Comparison of ENCODE assay signal across 1 cellular context in genomic region chr12:45727301-45727993, GRCh38.
TF ChIP-seq lines count a peak whose summit lies in the region.

No MANE protein-coding gene starts in this region.

TF ChIP-seq in HepG2, 621 proteins besides CTCF, POLR2A, EP300 and RAD21 (continued from another document):
- no peak for TF ChIP-seq ZBTB40 (IDR thresholded peaks at IDR 0.05)
- peak; percentile 86 for TF ChIP-seq ZBTB40 (CRISPR knock-in tag; IDR thresholded peaks at IDR 0.05)
- no peak for TF ChIP-seq TRIM22 (IDR thresholded peaks at IDR 0.05)
- no peak for TF ChIP-seq MYPOP (CRISPR knock-in tag; IDR thresholded peaks at IDR 0.05)
- TF ChIP-seq SAFB2 (CRISPR knock-in tag; IDR thresholded peaks at IDR 0.05; ENCODE audit: borderline replicate concordance, low read depth) = no peak; the same call in 1 of the 2 replicates
- no peak for TF ChIP-seq STAG1 (CRISPR knock-in tag; IDR thresholded peaks at IDR 0.05)
- TF ChIP-seq ZNF343 (CRISPR knock-in tag; IDR thresholded peaks at IDR 0.05) = no peak; the same call in 1 of the 2 replicates
- TF ChIP-seq MATR3 (CRISPR knock-in tag; IDR thresholded peaks at IDR 0.05) = no peak
- TF ChIP-seq ZNF879 (CRISPR knock-in tag; IDR thresholded peaks at IDR 0.05) = 0 out of 2 replicates have a peak, but pooled peaks have one; percentile 10
- peak; percentile 68; the same call in 1 of the 2 replicates for TF ChIP-seq TGIF2 (CRISPR knock-in tag; IDR thresholded peaks at IDR 0.05)
- peak; percentile 37; the same call in 1 of the 2 replicates for TF ChIP-seq HNF1A (IDR thresholded peaks at IDR 0.05; ENCODE audit: low read depth)
- TF ChIP-seq HNF1A (CRISPR knock-in tag; IDR thresholded peaks at IDR 0.05; ENCODE audit: borderline replicate concordance) = peak; percentile 61; the same call in 1 of the 2 replicates
- TF ChIP-seq ZNF383 (CRISPR knock-in tag; IDR thresholded peaks at IDR 0.05; ENCODE audit: borderline replicate concordance) = no peak
- TF ChIP-seq MLLT10 (CRISPR knock-in tag; IDR thresholded peaks at IDR 0.05) = no peak
- TF ChIP-seq MXD4 (CRISPR knock-in tag; IDR thresholded peaks at IDR 0.05) = no peak; the same call in 1 of the 2 replicates
- no peak for TF ChIP-seq ATF6 (CRISPR knock-in tag; conservative IDR thresholded peaks at IDR 0.05)
- TF ChIP-seq ZBTB26 (CRISPR knock-in tag; IDR thresholded peaks at IDR 0.05; ENCODE audit: borderline replicate concordance) = peak; percentile 78
- TF ChIP-seq FOXA3 (CRISPR knock-in tag; IDR thresholded peaks at IDR 0.05) = peak; percentile 68
- no peak for TF ChIP-seq ZNF557 (CRISPR knock-in tag; IDR thresholded peaks at IDR 0.05)
- no peak for TF ChIP-seq THAP7 (CRISPR knock-in tag; IDR thresholded peaks at IDR 0.05)
- 0 out of 2 replicates have a peak, but pooled peaks have one; percentile 43 for TF ChIP-seq KDM3A (CRISPR knock-in tag; IDR thresholded peaks at IDR 0.05; ENCODE audit: low read depth)
- TF ChIP-seq ATF7 (IDR thresholded peaks at IDR 0.05) = no peak
- TF ChIP-seq ATF7 (CRISPR knock-in tag; IDR thresholded peaks at IDR 0.05) = no peak
TF ChIP-seq in HepG2: peak in this region for 281.
